ENCODE assay signal across 8 cellular contexts in genomic region chr17:76139801-76140660, GRCh38. TPM values are rescaled to one million over a fixed set of nuclear protein-coding genes. Genes with fewer than 3 reads are reported as not detected.
A peak's percentile ranks its signal among the peaks of the same experiment; 100 is the strongest.
DNase-seq lines count a peak whose midpoint lies in the region; ATAC-seq, FAIRE-seq and TF ChIP-seq lines count a peak whose summit lies in the region.

No MANE protein-coding gene starts in this region.

- no peak overlapping the region for H3K27ac ChIP-seq in HUES48 (ENCODE audit: low read depth, low read length)
- no peak overlapping the region for H3K27ac ChIP-seq in ascending aorta
- no peak overlapping the region for H3K27ac ChIP-seq in mucosa of rectum (ENCODE audit: low read depth in 2 of 2, low read length in 2 of 2)

- no peak for TF ChIP-seq CTCF in ascending aorta (IDR thresholded peaks at IDR 0.05)

- no peak for ATAC-seq in GM21737 (IDR thresholded peaks at IDR 0.05; ENCODE audit: unreplicated experiment)
- ATAC-seq in HG03571 (IDR thresholded peaks at IDR 0.05; ENCODE audit: unreplicated experiment) = no peak
- no peak for ATAC-seq in HG03039 (IDR thresholded peaks at IDR 0.05; ENCODE audit: unreplicated experiment)

- H3K4me3 ChIP-seq in HUES48 (ENCODE audit: low read depth, low read length) (peak overlapping the region; percentile 70), ascending aorta (peak overlapping the region; percentile 38 to 62), mucosa of rectum (ENCODE audit: low read length in 2 of 2) (peak overlapping the region; percentile 39 to 59)

- H3K36me3 ChIP-seq in HUES48 (ENCODE audit: control insufficient read depth, insufficient read depth, low read length) (no peaks in the 10 kb centered on the region), ascending aorta (no peaks in the 10 kb centered on the region), mucosa of rectum (ENCODE audit: control insufficient read depth in 2 of 2, insufficient read depth in 2 of 2, low read length in 2 of 2) (peaks cover 0 to 2% of the 10 kb centered on the region in 2 donors)

- no peak for TF ChIP-seq POLR2A in H54 (IDR thresholded peaks at IDR 0.05; ENCODE audit: low read depth, low read length)

- peak; percentile 42 for DNase-seq in AG20443 (ENCODE audit: low spot score)
- no peak for DNase-seq in ascending aorta (ENCODE audit: low spot score in 2 of 2)
- no peak for DNase-seq in H54 (ENCODE audit: insufficient read length, low spot score)

- no peak for FAIRE-seq in H54 (lab: Jason Lieb, UNC)

- H3K27me3 ChIP-seq in HUES48 (ENCODE audit: control insufficient read depth, insufficient read depth, low read length) (peaks cover 92% of the 10 kb centered on the region), ascending aorta (peaks cover 20% of the 10 kb centered on the region), mucosa of rectum (ENCODE audit: control insufficient read depth in 2 of 2, insufficient read depth in 2 of 2, low read length in 2 of 2) (peaks cover 10 to 12% of the 10 kb centered on the region in 2 donors)

- H3K9ac ChIP-seq in HUES48 (ENCODE audit: low read depth, low read length) (no peak overlapping the region), mucosa of rectum (ENCODE audit: low read depth in 1 of 2, low read length in 2 of 2) (peak overlapping the region in 1 of 2 donors; percentile 9)

- H3K4me1 ChIP-seq in HUES48 (ENCODE audit: control insufficient read depth, insufficient read depth, low read length) (peaks cover 71% of the 10 kb centered on the region), ascending aorta (peaks cover 13 to 17% of the 10 kb centered on the region in 2 donors), mucosa of rectum (ENCODE audit: control insufficient read depth in 2 of 2, insufficient read depth in 2 of 2, low read length in 2 of 2) (peaks cover 12 to 21% of the 10 kb centered on the region in 2 donors)

- intact Hi-C loops in ascending aorta (cut with DNase I) = no loop called here

- H3K9me3 ChIP-seq in HUES48 (ENCODE audit: control insufficient read depth, insufficient read depth, low read length) = no peaks in the 10 kb centered on the region
- H3K9me3 ChIP-seq in ascending aorta = no peaks in the 10 kb centered on the region
- H3K9me3 ChIP-seq in mucosa of rectum (ENCODE audit: control insufficient read depth in 2 of 2, low read length in 2 of 2) = no peaks in the 10 kb centered on the region

RNA-seq across cellular contexts. Expression of gene FOXJ1, which starts 1.0 kb away (rescaled TPM):
- total RNA-seq in ascending aorta = not detected

RNA-seq across cellular contexts. Expression of gene EXOC7, which starts 36.4 kb away (rescaled TPM):
- 123 TPM for total RNA-seq in ascending aorta
